16 cellular contexts compared by ENCODE assay signal in genomic region chr3:40129510-40129909, GRCh38.
DNase-seq lines count a peak whose midpoint lies in the region; ATAC-seq and TF ChIP-seq lines count a peak whose summit lies in the region.
"Had no signal": no experiment of that assay in that cellular context is flagged by ENCODE, and none has a peak within 500 bp of the region (broad histone marks: within the 10 kb centered on the region; RNA-seq: fewer than 3 reads in every experiment).

No MANE protein-coding gene starts in this region.

- no peak overlapping the region for H3K4me2 ChIP-seq in osteoblast (ENCODE audit: insufficient read depth, low read length)

- intact Hi-C loops in ascending aorta (cut with DNase I) = no loop called here

- no peak for ATAC-seq in HG03565 (IDR thresholded peaks at IDR 0.05; ENCODE audit: unreplicated experiment)
- ATAC-seq: HCT116 had no signal

- H3K4me1 ChIP-seq in ascending aorta = peaks cover 4% of the 10 kb centered on the region in 2 donors
- no peaks in the 10 kb centered on the region for H3K4me1 ChIP-seq in osteoblast (ENCODE audit: insufficient read depth, low read length)

- H3K36me3 ChIP-seq in ascending aorta = no peaks in the 10 kb centered on the region
- no peaks in the 10 kb centered on the region for H3K36me3 ChIP-seq in osteoblast (ENCODE audit: insufficient read depth, low read length)

- no peaks in the 10 kb centered on the region for H4K20me1 ChIP-seq in osteoblast (ENCODE audit: insufficient read depth, low read length)

- H3K27ac ChIP-seq in ascending aorta = peak overlapping the region; percentile 27 to 63
- H3K27ac ChIP-seq in osteoblast (ENCODE audit: low read depth, low read length) = no peak overlapping the region

- peak; percentile 55 for DNase-seq in G401 (ENCODE audit: low spot score)
- DNase-seq in ascending aorta (ENCODE audit: low spot score in 2 of 2) = no peak
- no peak for DNase-seq in osteoblast (ENCODE audit: insufficient read length, low spot score, missing footprints)
- peak; percentile 34 for DNase-seq in superior temporal gyrus (ENCODE audit: extremely low spot score)
- no peak for DNase-seq in NCI-H2081 (lab: John Stamatoyannopoulos, UW)
- no peak for DNase-seq in HPDE6-E6E7 (ENCODE audit: extremely low spot score)
- DNase-seq in DMS 273 (lab: John Stamatoyannopoulos, UW; ENCODE audit: unreplicated experiment) = no peak
- DNase-seq: ACHN; Calu3; CD4-positive, alpha-beta T cell; DMS79 treated with DMSO at 0.1 percent for 48 hours; EL; GF-D8; IMR-90 had no signal

- H3K27me3 ChIP-seq in ascending aorta (no peaks in the 10 kb centered on the region), osteoblast (ENCODE audit: insufficient read depth, low read length) (no peaks in the 10 kb centered on the region)

- TF ChIP-seq CTCF in ascending aorta (IDR thresholded peaks at IDR 0.05) (no peak), osteoblast (IDR thresholded peaks at IDR 0.05; ENCODE audit: extremely low read depth, low read depth, low read length) (no peak)

- H3K9me3 ChIP-seq in ascending aorta (no peaks in the 10 kb centered on the region), osteoblast (ENCODE audit: low read depth, low read length) (no peaks in the 10 kb centered on the region)

- no peaks in the 10 kb centered on the region for H3K79me2 ChIP-seq in osteoblast (ENCODE audit: insufficient read depth, low read length)

- H3K4me3 ChIP-seq in ascending aorta (no peak overlapping the region), osteoblast (ENCODE audit: insufficient read depth, low read length) (no peak overlapping the region)

- H2AFZ ChIP-seq in osteoblast (ENCODE audit: low read length) = peak overlapping the region; percentile 83

- in situ Hi-C loops in G401 (cut with HindIII; ENCODE audit: low sequenced_read_pairs) = no loop called here

Comparison
In these comparisons a context has a peak if more than half of its experiments do, and no peak if none do; other contexts are left out.
1. DNase-seq: peak in G401 (single experiment) and superior temporal gyrus (single experiment); none in ascending aorta (0 of 2), osteoblast (single experiment), NCI-H2081 (0 of 2), HPDE6-E6E7 (single experiment) and DMS 273 (single experiment).